ENCODE assay signal across 13 cellular contexts in the genomic region with DNA sequence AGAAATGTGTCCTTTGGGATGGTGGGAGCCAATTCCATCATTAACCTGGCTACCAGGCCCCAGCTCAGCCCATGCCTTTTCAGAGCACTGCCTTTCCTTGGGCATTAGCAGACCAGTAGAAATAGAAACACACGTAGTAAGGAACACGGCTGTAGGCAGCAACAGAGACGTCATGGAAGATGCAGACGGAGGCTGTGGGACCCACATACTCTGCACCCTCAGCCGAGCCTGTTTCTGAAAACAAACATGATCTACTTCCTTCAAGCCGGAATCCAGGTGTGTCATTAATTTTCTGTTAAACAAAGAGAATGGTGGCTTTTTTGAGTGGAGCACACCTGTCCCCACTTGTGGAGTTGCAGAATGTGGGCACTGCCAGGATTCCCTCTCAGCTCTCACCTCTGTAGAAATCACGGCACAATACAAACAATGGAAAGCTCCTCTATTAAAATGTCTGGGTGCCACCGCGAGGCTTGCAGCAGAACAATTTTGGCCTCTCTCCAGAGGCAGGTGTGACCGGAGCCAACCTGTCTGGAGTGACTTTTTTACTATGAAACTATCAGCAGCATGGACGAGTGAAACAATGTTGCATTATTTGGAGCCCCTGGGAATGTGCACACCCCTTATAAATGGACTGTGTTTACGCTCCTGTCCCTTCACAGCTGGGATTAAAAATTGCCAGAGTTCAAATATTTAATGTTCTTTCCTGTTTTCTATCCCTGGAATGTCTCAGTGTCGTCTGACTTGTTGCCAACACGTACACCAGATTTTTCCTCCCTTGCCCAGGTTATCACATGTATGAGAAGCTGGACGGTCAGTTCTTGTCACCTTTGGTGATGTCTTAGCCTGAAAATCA. TPM values are rescaled to one million over a fixed set of nuclear protein-coding genes. Genes with fewer than 3 reads are reported as not detected.
DNase-seq lines count a peak whose midpoint lies in the region; ATAC-seq, FAIRE-seq and TF ChIP-seq lines count a peak whose summit lies in the region.
"Had no signal": no experiment of that assay in that cellular context is flagged by ENCODE, and none has a peak within 500 bp of the region (broad histone marks: within the 10 kb centered on the region; RNA-seq: fewer than 3 reads in every experiment).

No MANE protein-coding gene starts in this region.

- no peaks in the 10 kb centered on the region for H3K4me1 ChIP-seq in small intestine (ENCODE audit: control insufficient read depth in 2 of 2, insufficient read depth in 1 of 2, low read depth in 1 of 2, low read length in 1 of 2)

- TF ChIP-seq CTCF in epithelial cell of proximal tubule (conservative IDR thresholded peaks at IDR 0.05; ENCODE audit: low read depth, low read length) (peak; percentile 5), foreskin fibroblast (IDR thresholded peaks at IDR 0.05; ENCODE audit: low read depth, low read length) (no peak), brain microvascular endothelial cell (IDR thresholded peaks at IDR 0.05; ENCODE audit: low read depth, low read length, missing control alignments) (no peak)

- in situ Hi-C loops in brain microvascular endothelial cell (cut with HindIII; ENCODE audit: low pct_ligation_motif_present, low sequenced_read_pairs), result no loop called here

- H3K36me3 ChIP-seq in small intestine (ENCODE audit: control insufficient read depth in 2 of 2, insufficient read depth in 2 of 2, low read length in 2 of 2), result no peaks in the 10 kb centered on the region
- no peaks in the 10 kb centered on the region for H3K36me3 ChIP-seq in brain microvascular endothelial cell (replicated peaks)

- no peak for FAIRE-seq in small intestine (lab: Jason Lieb, UNC)

- DNase-seq in NCI-H1048 (lab: John Stamatoyannopoulos, UW) (peak; percentile 51), NCI-H2196 treated with DMSO at 0.1 percent for 48 hours (lab: John Stamatoyannopoulos, UW; ENCODE audit: unreplicated experiment) (peak; percentile 82), epithelial cell of proximal tubule (ENCODE audit: low read depth) (no peak), small intestine (peak; percentile 55), foreskin fibroblast (no peak), brain microvascular endothelial cell (no peak)
- no peak for DNase-seq in activated CD4-positive, alpha-beta T cell treated with anti-CD3 and anti-CD28 coated beads, Interleukin-2, amount 50 U/mL, for 4 hours
- DNase-seq: amygdala; C1 segment of cervical spinal cord; NCI-H524; stimulated activated CD4-positive, alpha-beta T cell treated with anti-CD3 and anti-CD28 coated beads, Interleukin-4, amount 100 ng/mL, for 24 hours had no signal

- H3K27me3 ChIP-seq in small intestine (ENCODE audit: control insufficient read depth in 2 of 2, insufficient read depth in 2 of 2, low read length in 2 of 2) (no peaks in the 10 kb centered on the region), brain microvascular endothelial cell (replicated peaks) (peaks cover 2% of the 10 kb centered on the region)

- no peak for ATAC-seq in GM21723 (IDR thresholded peaks at IDR 0.05; ENCODE audit: unreplicated experiment)

- 14 to 50% (median 23%) methylated on average over 15 of the region's 15 CpGs for WGBS in small intestine, 3 donors

- H3K27ac ChIP-seq in small intestine (ENCODE audit: low read depth in 1 of 2, low read length in 1 of 2), result no peak overlapping the region
- no peak overlapping the region for H3K27ac ChIP-seq in brain microvascular endothelial cell

- no peaks in the 10 kb centered on the region for H3K9me3 ChIP-seq in small intestine (ENCODE audit: control insufficient read depth, low read depth)

- no peak overlapping the region for H3K4me3 ChIP-seq in epithelial cell of proximal tubule (ENCODE audit: low read depth, low read length)
- no peak overlapping the region for H3K4me3 ChIP-seq in small intestine (ENCODE audit: low read depth in 1 of 2, low read length in 2 of 2)
- H3K4me3 ChIP-seq in foreskin fibroblast (ENCODE audit: low read depth in 1 of 2, low read length in 2 of 2), result no peak overlapping the region
- no peak overlapping the region for H3K4me3 ChIP-seq in brain microvascular endothelial cell (ENCODE audit: low read depth, low read length)

RNA-seq across cellular contexts. Expression of a gene that starts 31.7 kb away (rescaled TPM):
- not detected in 2 replicates for total RNA-seq in epithelial cell of proximal tubule
- not detected for polyA plus RNA-seq in small intestine
- total RNA-seq: SK-MEL-5 had no signal

Comparison
In these comparisons a context has a peak if more than half of its experiments do, and no peak if none do; other contexts are left out.
1. DNase-seq: peak in NCI-H1048 (single experiment), NCI-H2196 treated with DMSO at 0.1 percent for 48 hours (single experiment) and small intestine (single experiment); none in epithelial cell of proximal tubule (single experiment), foreskin fibroblast (0 of 2), brain microvascular endothelial cell (single experiment) and activated CD4-positive, alpha-beta T cell treated with anti-CD3 and anti-CD28 coated beads, Interleukin-2, amount 50 U/mL, for 4 hours (0 of 2).